ENCODE assay signal across 1 cellular context in the genomic region with DNA sequence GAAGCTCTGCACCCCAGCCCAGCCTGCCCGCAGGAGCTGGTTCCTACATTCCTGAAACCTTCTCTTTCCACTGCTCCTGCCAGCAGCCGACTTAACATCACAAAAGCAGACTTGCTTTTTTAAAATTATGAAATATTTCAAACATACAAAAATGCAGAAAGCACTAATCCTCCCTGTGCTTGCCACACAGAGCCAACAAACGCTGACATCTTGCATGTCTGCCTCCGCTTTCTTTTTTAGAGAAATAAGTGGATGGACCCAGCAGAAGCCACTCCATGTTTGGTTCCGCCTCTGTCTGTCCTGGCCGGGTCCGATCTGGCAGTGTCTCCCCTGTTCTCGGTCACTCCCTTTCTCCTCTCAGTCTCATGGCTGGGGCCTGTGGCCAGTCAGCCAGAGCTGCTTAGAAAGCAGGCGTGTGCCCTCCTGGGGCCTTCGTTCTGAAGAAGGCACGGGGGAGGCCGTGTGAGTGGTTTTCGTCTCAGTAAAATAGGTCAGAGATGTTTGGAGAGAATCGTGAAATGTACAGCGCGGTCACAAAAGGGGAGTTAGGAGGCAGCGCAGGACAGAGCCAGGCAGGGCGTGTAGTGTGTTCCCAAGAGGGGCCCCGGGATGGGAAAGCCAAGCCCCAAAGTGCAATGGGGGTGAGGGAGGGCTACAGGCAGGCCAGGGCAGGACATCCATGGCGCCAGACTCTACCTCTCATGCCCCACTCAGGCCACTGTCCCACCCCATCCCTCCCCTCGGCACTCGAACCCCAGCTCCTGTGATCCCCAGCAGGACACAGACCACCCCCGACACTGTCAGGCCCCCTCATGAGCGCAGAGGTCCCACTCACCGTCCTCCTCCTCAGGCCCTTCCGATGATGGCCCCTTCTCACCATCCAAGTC.
TF ChIP-seq lines count a peak whose summit lies in the region.

No MANE protein-coding gene starts in this region.

TF ChIP-seq in WTC11, 78 proteins besides CTCF, POLR2A, EP300 and RAD21:
- no peak for TF ChIP-seq ZNF232 (CRISPR knock-in tag; IDR thresholded peaks at IDR 0.05)
- TF ChIP-seq, protein P1, sequence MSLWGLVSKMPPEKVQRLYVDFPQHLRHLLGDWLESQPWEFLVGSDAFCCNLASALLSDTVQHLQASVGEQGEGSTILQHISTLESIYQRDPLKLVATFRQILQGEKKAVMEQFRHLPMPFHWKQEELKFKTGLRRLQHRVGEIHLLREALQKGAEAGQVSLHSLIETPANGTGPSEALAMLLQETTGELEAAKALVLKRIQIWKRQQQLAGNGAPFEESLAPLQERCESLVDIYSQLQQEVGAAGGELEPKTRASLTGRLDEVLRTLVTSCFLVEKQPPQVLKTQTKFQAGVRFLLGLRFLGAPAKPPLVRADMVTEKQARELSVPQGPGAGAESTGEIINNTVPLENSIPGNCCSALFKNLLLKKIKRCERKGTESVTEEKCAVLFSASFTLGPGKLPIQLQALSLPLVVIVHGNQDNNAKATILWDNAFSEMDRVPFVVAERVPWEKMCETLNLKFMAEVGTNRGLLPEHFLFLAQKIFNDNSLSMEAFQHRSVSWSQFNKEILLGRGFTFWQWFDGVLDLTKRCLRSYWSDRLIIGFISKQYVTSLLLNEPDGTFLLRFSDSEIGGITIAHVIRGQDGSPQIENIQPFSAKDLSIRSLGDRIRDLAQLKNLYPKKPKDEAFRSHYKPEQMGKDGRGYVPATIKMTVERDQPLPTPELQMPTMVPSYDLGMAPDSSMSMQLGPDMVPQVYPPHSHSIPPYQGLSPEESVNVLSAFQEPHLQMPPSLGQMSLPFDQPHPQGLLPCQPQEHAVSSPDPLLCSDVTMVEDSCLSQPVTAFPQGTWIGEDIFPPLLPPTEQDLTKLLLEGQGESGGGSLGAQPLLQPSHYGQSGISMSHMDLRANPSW (CRISPR knock-in tag; conservative IDR thresholded peaks at IDR 0.05; ENCODE audit: low read depth), result no peak
